In genomic region chr3:194102436-194102835, GRCh38 we compare ENCODE assay signal across 21 cellular contexts. TPM values are rescaled to one million over a fixed set of nuclear protein-coding genes. Genes with fewer than 3 reads are reported as not detected.
DNase-seq lines count a peak whose midpoint lies in the region; ATAC-seq, FAIRE-seq and TF ChIP-seq lines count a peak whose summit lies in the region.
"Had no signal": no experiment of that assay in that cellular context is flagged by ENCODE, and none has a peak within 500 bp of the region (broad histone marks: within the 10 kb centered on the region; RNA-seq: fewer than 3 reads in every experiment).

No MANE protein-coding gene starts in this region.

- RAD21 ChIA-PET in GM12878 (lab: Charles Lee; ENCODE audit: unreplicated experiment): no interaction called here

- H3K4me3 Mint-ChIP-seq in activated naive CD8-positive, alpha-beta T cell treated with anti-CD3 and anti-CD28 coated beads, Interleukin-2, amount 50 U/mL, for 24 hours: no peak overlapping the region
- no peak overlapping the region for H3K4me3 Mint-ChIP-seq in activated naive CD8-positive, alpha-beta T cell treated with anti-CD3 and anti-CD28 coated beads for 36 hours
- no peak overlapping the region for H3K4me3 Mint-ChIP-seq in effector memory CD8-positive, alpha-beta T cell

- intact Hi-C loops in GM12878 (cut with micrococcal nuclease; ENCODE audit: unreplicated experiment): no loop called here

- H3K4me1 Mint-ChIP-seq in activated naive CD8-positive, alpha-beta T cell treated with anti-CD3 and anti-CD28 coated beads, Interleukin-2, amount 50 U/mL, for 24 hours: peaks cover 38% of the 10 kb centered on the region
- H3K4me1 Mint-ChIP-seq in activated naive CD8-positive, alpha-beta T cell treated with anti-CD3 and anti-CD28 coated beads for 36 hours: peaks cover 24% of the 10 kb centered on the region
- H3K4me1 Mint-ChIP-seq in effector memory CD8-positive, alpha-beta T cell (ENCODE audit: low read depth in 2 of 2): peaks cover 0 to 4% of the 10 kb centered on the region in 2 donors

- H3K9ac ChIP-seq in GM12878 (ENCODE audit: control insufficient read depth, insufficient read depth, low read length): no peak overlapping the region
- H3K9ac ChIP-seq: BLaER1 treated with 17β-estradiol and CSF1 and Interleukin-3, amounts not matched to agents 10 nM and 100 nM had no signal

- TF ChIP-seq CTCF in GM12878 (IDR thresholded peaks at IDR 0.05 in 2 of 3, conservative IDR thresholded peaks at IDR 0.05 in 1 of 3; ENCODE audit: control insufficient read depth in 2 of 3, extremely low read depth in 1 of 3, insufficient read depth in 1 of 3, low read depth in 3 of 3, low read length in 3 of 3): no peak

- peak overlapping the region; percentile 20 for H3K27ac Mint-ChIP-seq in activated naive CD8-positive, alpha-beta T cell treated with anti-CD3 and anti-CD28 coated beads, Interleukin-2, amount 50 U/mL, for 24 hours
- H3K27ac Mint-ChIP-seq in activated naive CD8-positive, alpha-beta T cell treated with anti-CD3 and anti-CD28 coated beads for 36 hours: no peak overlapping the region
- no peak overlapping the region for H3K27ac Mint-ChIP-seq in effector memory CD8-positive, alpha-beta T cell

- SMC1A ChIA-PET in GM12878 (lab: Charles Lee; ENCODE audit: uncharacterized antibody, unreplicated experiment): interaction anchor here (1.0 to 2.3 kb wide), 3 partner anchors 10 to 213 kb away, joined by 3 to 7 read pairs (median 4); no protein-coding TSS in a partner anchor

- H3K79me2 ChIP-seq in GM12878 (ENCODE audit: control insufficient read depth, insufficient read depth, low read length): no peaks in the 10 kb centered on the region

- no peak overlapping the region for H3K4me3 ChIP-seq in GM12878
- H3K4me3 ChIP-seq: BLaER1 treated with 17β-estradiol and CSF1 and Interleukin-3, amounts not matched to agents 10 nM and 100 nM; heart left ventricle; lung had no signal

- H3K27me3 Mint-ChIP-seq in activated naive CD8-positive, alpha-beta T cell treated with anti-CD3 and anti-CD28 coated beads, Interleukin-2, amount 50 U/mL, for 24 hours: peaks cover 27% of the 10 kb centered on the region
- peaks cover 24% of the 10 kb centered on the region for H3K27me3 Mint-ChIP-seq in activated naive CD8-positive, alpha-beta T cell treated with anti-CD3 and anti-CD28 coated beads for 36 hours
- peaks cover 61 to 100% of the 10 kb centered on the region in 2 donors for H3K27me3 Mint-ChIP-seq in effector memory CD8-positive, alpha-beta T cell

- no peak for FAIRE-seq in GM12878 (lab: Jason Lieb, UNC)
- no peak for FAIRE-seq in H54 (lab: Jason Lieb, UNC)
- FAIRE-seq: astrocyte, endometrium had no signal

- H3K36me3 Mint-ChIP-seq in activated naive CD8-positive, alpha-beta T cell treated with anti-CD3 and anti-CD28 coated beads, Interleukin-2, amount 50 U/mL, for 24 hours (ENCODE audit: low read depth): no peaks in the 10 kb centered on the region
- no peaks in the 10 kb centered on the region for H3K36me3 Mint-ChIP-seq in activated naive CD8-positive, alpha-beta T cell treated with anti-CD3 and anti-CD28 coated beads for 36 hours
- H3K36me3 Mint-ChIP-seq in effector memory CD8-positive, alpha-beta T cell (ENCODE audit: insufficient read depth): peaks cover 9% of the 10 kb centered on the region

- peaks cover 2% of the 10 kb centered on the region; the same call in 1 of the 2 replicates for H4K20me1 ChIP-seq in GM12878 (ENCODE audit: control insufficient read depth, insufficient read depth)
- H4K20me1 ChIP-seq: BLaER1 treated with 17β-estradiol and CSF1 and Interleukin-3, amounts not matched to agents 10 nM and 100 nM had no signal

- no peak for ATAC-seq in activated naive CD8-positive, alpha-beta T cell treated with anti-CD3 and anti-CD28 coated beads, Interleukin-2, amount 50 U/mL, for 24 hours
- ATAC-seq in HG03095 (IDR thresholded peaks at IDR 0.05; ENCODE audit: unreplicated experiment) (peak; percentile 22), GM12878 (peak; percentile 15), GM21717 (IDR thresholded peaks at IDR 0.05; ENCODE audit: unreplicated experiment) (no peak)
- ATAC-seq in effector memory CD8-positive, alpha-beta T cell (replicated peaks): no peak
- ATAC-seq: heart left ventricle had no signal

- TF ChIP-seq EP300 in GM12878 (IDR thresholded peaks at IDR 0.05; ENCODE audit: borderline replicate concordance in 1 of 2, control insufficient read depth in 1 of 2, low read depth in 2 of 2, low read length in 2 of 2): no peak

- H3K27ac ChIP-seq in GM12878 (ENCODE audit: control insufficient read depth, insufficient read depth): no peak overlapping the region
- H3K27ac ChIP-seq: BLaER1 treated with 17β-estradiol and CSF1 and Interleukin-3, amounts not matched to agents 10 nM and 100 nM; heart left ventricle had no signal

- no peaks in the 10 kb centered on the region for H3K36me3 ChIP-seq in GM12878 (ENCODE audit: control insufficient read depth in 2 of 2, insufficient read depth in 2 of 2, low read length in 1 of 2)
- H3K36me3 ChIP-seq: BLaER1 treated with 17β-estradiol and CSF1 and Interleukin-3, amounts not matched to agents 10 nM and 100 nM; heart left ventricle had no signal

- H3K9me3 ChIP-seq in GM12878 (replicated peaks; ENCODE audit: control insufficient read depth, insufficient read depth, low read length): no peaks in the 10 kb centered on the region
- H3K9me3 ChIP-seq: BLaER1 treated with 17β-estradiol and CSF1 and Interleukin-3, amounts not matched to agents 10 nM and 100 nM; heart left ventricle had no signal

- no peak overlapping the region for H3K4me2 ChIP-seq in GM12878 (ENCODE audit: control insufficient read depth, insufficient read depth)

- CTCF ChIA-PET in GM12878 (lab: Yijun Ruan, JAX): interaction anchor here (1.3 kb wide), 1 partner anchor 28 kb away, joined by 7 read pairs; no protein-coding TSS in a partner anchor

- 0% methylated on average over 5 of the region's 5 CpGs for WGBS in GM12878 (ENCODE audit: insufficient coverage, insufficient replicate concordance, low lambda C conversion rate, missing lambda C conversion rate)

- H2AFZ ChIP-seq in GM12878 (ENCODE audit: control insufficient read depth, low read depth, low read length): no peak overlapping the region

- H3K9me3 Mint-ChIP-seq in activated naive CD8-positive, alpha-beta T cell treated with anti-CD3 and anti-CD28 coated beads, Interleukin-2, amount 50 U/mL, for 24 hours: no peaks in the 10 kb centered on the region
- no peaks in the 10 kb centered on the region for H3K9me3 Mint-ChIP-seq in activated naive CD8-positive, alpha-beta T cell treated with anti-CD3 and anti-CD28 coated beads for 36 hours
- H3K9me3 Mint-ChIP-seq in effector memory CD8-positive, alpha-beta T cell: no peaks in the 10 kb centered on the region

- BruUV-seq in GM12878 (replicated peaks; lab: Mats Ljungman, UMichigan): no TSS peak

- in situ Hi-C loops in GM12878 (cut with MboI): no loop called here

- peaks cover 3 to 13% of the 10 kb centered on the region in 2 experiments for H3K27me3 ChIP-seq in GM12878 (replicated peaks in 1 of 2; ENCODE audit: control insufficient read depth in 2 of 2, insufficient read depth in 2 of 2, low read length in 1 of 2)
- H3K27me3 ChIP-seq: BLaER1 treated with 17β-estradiol and CSF1 and Interleukin-3, amounts not matched to agents 10 nM and 100 nM had no signal

- DNase-seq in activated naive CD8-positive, alpha-beta T cell treated with anti-CD3 and anti-CD28 coated beads, Interleukin-2, amount 50 U/mL, for 24 hours: no peak
- no peak for DNase-seq in activated naive CD8-positive, alpha-beta T cell treated with anti-CD3 and anti-CD28 coated beads for 36 hours
- peak; percentile 17 for DNase-seq in GM12878 (ENCODE audit: low read depth, low spot score)
- no peak for DNase-seq in NAMALWA (ENCODE audit: low spot score)
- DNase-seq in H54 (ENCODE audit: insufficient read length, low spot score): no peak
- DNase-seq in effector memory CD8-positive, alpha-beta T cell: no peak
- DNase-seq: 8988T; activated CD4-positive, alpha-beta T cell treated with anti-CD3 and anti-CD28 coated beads, Interleukin-2, amount 50 U/mL, for 4 hours; activated naive CD4-positive, alpha-beta T cell treated with Interleukin-2 at 50 U/mL for 16 hours; activated T-cell treated with anti-CD3 and anti-CD28 coated beads for 4 hours; GF-D8; heart left ventricle; NCI-H2081; NCI-H510A; stimulated activated CD4-positive, alpha-beta T cell treated with anti-CD3 and anti-CD28 coated beads, Interleukin-4, amount 100 ng/mL, for 1 hour had no signal

- no peak for TF ChIP-seq RAD21 in GM12878 (IDR thresholded peaks at IDR 0.05; ENCODE audit: insufficient read depth, low read depth, low read length)

- H3K4me1 ChIP-seq in GM12878 (ENCODE audit: control insufficient read depth, insufficient read depth, low read length): peaks cover 43% of the 10 kb centered on the region

- TF ChIP-seq POLR2A in GM12878 (IDR thresholded peaks at IDR 0.05; ENCODE audit: low read depth, low read length) (no peak), H54 (IDR thresholded peaks at IDR 0.05; ENCODE audit: low read depth, low read length) (no peak)

- POLR2A ChIA-PET in GM12878 (lab: Charles Lee): no interaction called here

TF ChIP-seq in GM12878, 131 proteins besides CTCF, POLR2A, EP300 and RAD21:
- 0 out of 2 replicates have a peak, but pooled peaks have one; percentile 35 for TF ChIP-seq TCF3 (IDR thresholded peaks at IDR 0.05; ENCODE audit: borderline replicate concordance, insufficient read depth, low read depth, low read length)
- no peak for TF ChIP-seq SPI1 (IDR thresholded peaks at IDR 0.05; ENCODE audit: borderline replicate concordance, insufficient read depth, low read depth, low read length)
- peak; percentile 49; the same call in 1 of the 2 replicates for TF ChIP-seq RUNX3 (IDR thresholded peaks at IDR 0.05; ENCODE audit: low read length)

RNA-seq across cellular contexts. Expression of gene HES1, which starts 33.5 kb away (rescaled TPM):
- total RNA-seq in activated naive CD8-positive, alpha-beta T cell treated with anti-CD3 and anti-CD28 coated beads for 36 hours: under 1 TPM in 1 of 2 experiments, not detected in 1; 0.14 TPM
- 12.9 and 16.0 TPM in 2 replicates for total RNA-seq in GM12878 (2013; cell fraction: nucleolus; rRNA removed)
- total RNA-seq in GM12878 (2014; rRNA removed) (4.5 and 4.6 TPM in 2 replicates), GM12878 (2014; rRNA removed; fragmentation: Illumina TruSeq; extraction: Trizol) (2.4 and 2.9 TPM in 2 replicates), GM12878 (2021) (4.7 TPM in 2 replicates)
- 1.5 TPM for polyA plus RNA-seq in GM12878 (2011; ENCODE audit: low read depth)
- polyA plus RNA-seq in GM12878 (2011; rRNA removed) (0.39 and 0.46 TPM in 2 replicates), GM12878 (2014; fragmentation: Illumina TruSeq; extraction: Trizol) (2.2 and 2.8 TPM in 2 replicates), GM12878 (2014; fragmentation: Nextera tagmentation; extraction: Ambion mirVana) (1 to 10 TPM in 1 of 2 experiments, under 1 TPM in 1; 0.99 to 1.3 TPM), GM12878 (2014; rRNA removed) (4.5 and 5.3 TPM in 2 replicates), GM12878 (2016; fragmentation: Nextera tagmentation; extraction: Ambion mirVana) (1 to 10 TPM; 1.1 to 3.2 TPM)
- polyA plus RNA-seq in GM12878 (2011; cell fraction: cytosol; rRNA removed): 0.48 and 0.69 TPM in 2 replicates
- 0.56 and 1.1 TPM in 2 replicates for polyA plus RNA-seq in GM12878 (2011; cell fraction: nucleus; rRNA removed)
- 2.6 and 6.0 TPM in 2 replicates for polyA plus RNA-seq in GM12878 (2012)
- polyA minus RNA-seq in GM12878 (2011; rRNA and poly(A)+ RNA removed): 0.22 and 0.41 TPM in 2 replicates
- not detected in 2 replicates for polyA minus RNA-seq in GM12878 (2011; cell fraction: cytosol; rRNA and poly(A)+ RNA removed)
- 0.57 and 1.1 TPM in 2 replicates for polyA minus RNA-seq in GM12878 (2011; cell fraction: nucleus; rRNA and poly(A)+ RNA removed)

Comparison
In these comparisons a context has a peak if more than half of its experiments do, and no peak if none do; other contexts are left out.
1. ATAC-seq: peak in HG03095 (single experiment) and GM12878 (single experiment); none in activated naive CD8-positive, alpha-beta T cell treated with anti-CD3 and anti-CD28 coated beads, Interleukin-2, amount 50 U/mL, for 24 hours (single experiment), GM21717 (single experiment) and effector memory CD8-positive, alpha-beta T cell (single experiment).